22 cellular contexts compared by ENCODE assay signal in the genomic region with DNA sequence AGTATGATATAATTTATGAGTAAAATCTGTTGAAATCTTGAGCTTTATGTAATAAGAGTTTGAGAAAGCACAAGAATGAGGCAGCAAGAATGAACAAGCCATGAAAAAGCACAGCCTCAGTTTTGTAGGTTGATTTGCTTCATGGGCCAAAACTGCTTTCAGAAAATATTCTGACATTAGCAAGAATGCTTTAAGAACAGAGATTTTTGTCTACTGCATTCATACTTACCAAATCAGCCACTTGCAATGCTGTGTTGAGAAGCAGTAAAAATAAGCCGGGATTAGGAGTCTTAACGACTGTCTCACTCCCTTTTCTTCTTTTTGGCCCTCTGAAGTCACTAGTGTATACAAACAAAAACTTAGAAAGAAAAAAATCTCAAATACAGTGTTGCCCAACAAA.
"Had no signal": no experiment of that assay in that cellular context is flagged by ENCODE, and none has a peak within 500 bp of the region (broad histone marks: within the 10 kb centered on the region; RNA-seq: fewer than 3 reads in every experiment).

No MANE protein-coding gene starts in this region.

- H3K4me3 Mint-ChIP-seq: activated B cell treated with CpG ODN at 0.5 μM for 24 hours; activated CD4-positive, alpha-beta memory T cell treated with anti-CD3 and anti-CD28 coated beads for 36 hours; activated naive CD4-positive, alpha-beta T cell treated with anti-CD3 and anti-CD28 coated beads, Interleukin-2, amount 10 ng/mL, durations not matched to agents 7 days and 5 days; brain; T-helper 17 cell had no signal

- H3K27ac Mint-ChIP-seq: activated B cell treated with CpG ODN at 0.5 μM for 24 hours; activated CD4-positive, alpha-beta memory T cell treated with anti-CD3 and anti-CD28 coated beads for 36 hours; activated naive CD4-positive, alpha-beta T cell treated with anti-CD3 and anti-CD28 coated beads, Interleukin-2, amount 10 ng/mL, durations not matched to agents 7 days and 5 days; T-helper 17 cell had no signal

- H3K27ac ChIP-seq: heart right ventricle, upper lobe of right lung had no signal

- H3K27me3 Mint-ChIP-seq: activated B cell treated with CpG ODN at 0.5 μM for 24 hours; activated CD4-positive, alpha-beta memory T cell treated with anti-CD3 and anti-CD28 coated beads for 36 hours; activated naive CD4-positive, alpha-beta T cell treated with anti-CD3 and anti-CD28 coated beads, Interleukin-2, amount 10 ng/mL, durations not matched to agents 7 days and 5 days; brain; T-helper 17 cell had no signal

- H3K4me1 ChIP-seq: upper lobe of right lung had no signal

- DNase-seq: activated B cell treated with CpG ODN at 0.5 μM for 24 hours; activated CD4-positive, alpha-beta memory T cell treated with anti-CD3 and anti-CD28 coated beads for 36 hours; activated CD4-positive, alpha-beta T cell treated with anti-CD3 and anti-CD28 coated beads for 4 hours; activated effector memory CD4-positive, alpha-beta T cell treated with Interleukin-2 at 50 U/mL for 16 hours; activated naive CD4-positive, alpha-beta T cell treated with anti-CD3 and anti-CD28 coated beads, Interleukin-2, amount 10 ng/mL, durations not matched to agents 7 days and 5 days; activated T-cell treated with anti-CD3 and anti-CD28 coated beads, Interleukin-2, amount 50 U/mL, for 48 hours; anterior cingulate cortex; caudate nucleus; dermis blood vessel endothelial cell; effector CD8-positive, alpha-beta T cell; heart right ventricle; islet precursor cell; left colon; mesenchymal stem cell; mucosa of descending colon; nucleus accumbens; stimulated activated CD4-positive, alpha-beta T cell treated with anti-CD3 and anti-CD28 coated beads, Interleukin-4, amount 100 ng/mL, for 24 hours; stimulated activated naive CD8-positive, alpha-beta T cell treated with anti-CD3 and anti-CD28 coated beads, Interleukin-15, Interleukin-2, amounts not matched to agents 100 U/mL and 50 U/mL, for 24 hours; SW 1271; T-helper 17 cell; upper lobe of right lung had no signal

- H3K4me1 Mint-ChIP-seq: activated B cell treated with CpG ODN at 0.5 μM for 24 hours; activated naive CD4-positive, alpha-beta T cell treated with anti-CD3 and anti-CD28 coated beads, Interleukin-2, amount 10 ng/mL, durations not matched to agents 7 days and 5 days; T-helper 17 cell had no signal

- H3K36me3 ChIP-seq: heart right ventricle, upper lobe of right lung had no signal

- H3K27me3 ChIP-seq: heart right ventricle, upper lobe of right lung had no signal

- H3K36me3 Mint-ChIP-seq: activated CD4-positive, alpha-beta memory T cell treated with anti-CD3 and anti-CD28 coated beads for 36 hours; activated naive CD4-positive, alpha-beta T cell treated with anti-CD3 and anti-CD28 coated beads, Interleukin-2, amount 10 ng/mL, durations not matched to agents 7 days and 5 days; brain had no signal

- H3K9me3 Mint-ChIP-seq: activated naive CD4-positive, alpha-beta T cell treated with anti-CD3 and anti-CD28 coated beads, Interleukin-2, amount 10 ng/mL, durations not matched to agents 7 days and 5 days; brain had no signal

- H3K9me3 ChIP-seq: heart right ventricle, mucosa of descending colon, upper lobe of right lung had no signal

- H3K4me3 ChIP-seq: heart right ventricle, mucosa of descending colon, upper lobe of right lung had no signal
